ENCODE assay signal across 23 cellular contexts in the genomic region with DNA sequence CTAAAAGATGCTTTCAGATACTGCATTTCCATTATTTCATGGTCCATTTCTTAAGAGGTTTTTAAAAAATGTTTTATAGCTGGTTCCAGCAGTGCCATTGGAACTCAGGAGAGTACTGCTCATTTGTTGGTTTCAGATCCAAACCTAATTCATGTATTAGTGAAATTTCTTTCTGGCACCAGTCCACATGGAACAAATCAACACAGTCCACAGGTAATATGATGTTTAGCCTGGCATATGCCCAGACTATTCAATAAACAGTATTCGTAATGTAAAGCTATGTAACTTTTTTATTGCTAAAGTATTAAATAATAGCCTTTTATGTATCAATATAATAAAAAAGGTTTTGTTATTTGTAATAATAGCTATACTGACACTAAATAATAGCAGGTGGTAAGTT.
"Had no signal": no experiment of that assay in that cellular context is flagged by ENCODE, and none has a peak within 500 bp of the region (broad histone marks: within the 10 kb centered on the region; RNA-seq: fewer than 3 reads in every experiment).

No MANE protein-coding gene starts in this region.

- ATAC-seq: HepG2, Panc1, PC-3, SK-N-SH treated with all-trans-retinoic acid at 6 μM for 48 hours had no signal

- FAIRE-seq: HepG2 had no signal

- H3K4me1 ChIP-seq: SJCRH30 had no signal

- H3K9me3 ChIP-seq: SJCRH30 had no signal

- H3K4me3 ChIP-seq: SJCRH30 had no signal

- H3K27me3 ChIP-seq: SJCRH30 had no signal

- H3K27ac ChIP-seq: RWPE1, SJCRH30 had no signal

- DNase-seq: IMR-90; Karpas-422; KG1; MM.1S; NCI-H1092 treated with DMSO at 0.1 percent for 48 hours; NCI-H1436; NCI-H187; NCI-H2029 treated with DMSO at 0.1 percent for 48 hours; NCI-H2171 treated with DMSO at 0.1 percent for 48 hours; NCI-H345; NCI-H446 treated with DMSO at 0.1 percent for 48 hours; NCI-H510A treated with DMSO at 0.1 percent for 48 hours; NCI-H526; NCI-H748 treated with DMSO at 0.1 percent for 48 hours; NK-92 treated with Interleukin-12 subunit alpha and Interleukin-12 subunit beta, amount 100 ng/mL, for 24 hours; PC-3; SHP77; SJCRH30; T-helper 1 cell had no signal
